Comparison of ENCODE assay signal across 19 cellular contexts in genomic region chr4:105970371-105970770, GRCh38.
"Had no signal": no experiment of that assay in that cellular context is flagged by ENCODE, and none has a peak within 500 bp of the region (broad histone marks: within the 10 kb centered on the region; RNA-seq: fewer than 3 reads in every experiment).

No MANE protein-coding gene starts in this region.

- H3K79me2 ChIP-seq: hepatocyte had no signal

- H3K9me3 ChIP-seq: left lung, lower lobe of right lung, ovary, spleen, tibial nerve, uterus had no signal

- H3K4me3 ChIP-seq: hepatocyte, left lung, lower lobe of right lung, ovary, spleen, tibial nerve, uterus had no signal

- H2AFZ ChIP-seq: hepatocyte had no signal

- H3K36me3 ChIP-seq: left lung, ovary, spleen, tibial nerve, uterus had no signal

- H3K4me2 ChIP-seq: hepatocyte had no signal

- ATAC-seq: left cardiac atrium; left lung; lower lobe of right lung; naive thymus-derived CD4-positive, alpha-beta T cell; natural killer cell treated with Interleukin-12 subunit alpha and Interleukin-12 subunit beta and Interleukin-15 and Interleukin-18, amount 100 ng/mL, for 72 hours; right cardiac atrium; sciatic nerve; stimulated activated effector memory CD8-positive, alpha-beta T cell treated with anti-CD3 and anti-CD28 coated beads, Interleukin-12 subunit alpha, Interleukin-12 subunit beta, amount 100 ng/mL, for 72 hours had no signal

- H3K27me3 ChIP-seq: hepatocyte, left lung, ovary, spleen, tibial nerve, uterus had no signal

- H3K27ac ChIP-seq: hepatocyte, left lung, lower lobe of right lung, ovary, spleen, tibial nerve, uterus had no signal

- DNase-seq: kidney glomerular epithelial cell; left cardiac atrium; left lung; lower lobe of right lung; mammary epithelial cell; mesenchymal stem cell; naive thymus-derived CD4-positive, alpha-beta T cell; ovary; retina; right cardiac atrium; spleen; stimulated activated CD4-positive, alpha-beta T cell treated with anti-CD3 and anti-CD28 coated beads, Interleukin-4, amount 100 ng/mL, for 24 hours; stimulated activated naive CD4-positive, alpha-beta T cell; uterus had no signal

- H3K4me1 ChIP-seq: lower lobe of right lung, uterus had no signal
